In genomic region chr3:4270726-4271125, GRCh38 we compare ENCODE assay signal across 1 cellular context.
TF ChIP-seq lines count a peak whose summit lies in the region.

No MANE protein-coding gene starts in this region.

TF ChIP-seq in HepG2, 621 proteins besides CTCF, POLR2A, EP300 and RAD21 (continued from another document):
- TF ChIP-seq ZNF512 (CRISPR knock-in tag; IDR thresholded peaks at IDR 0.05), result no peak
TF ChIP-seq in HepG2: peak in this region for 0.
